In the genomic region with DNA sequence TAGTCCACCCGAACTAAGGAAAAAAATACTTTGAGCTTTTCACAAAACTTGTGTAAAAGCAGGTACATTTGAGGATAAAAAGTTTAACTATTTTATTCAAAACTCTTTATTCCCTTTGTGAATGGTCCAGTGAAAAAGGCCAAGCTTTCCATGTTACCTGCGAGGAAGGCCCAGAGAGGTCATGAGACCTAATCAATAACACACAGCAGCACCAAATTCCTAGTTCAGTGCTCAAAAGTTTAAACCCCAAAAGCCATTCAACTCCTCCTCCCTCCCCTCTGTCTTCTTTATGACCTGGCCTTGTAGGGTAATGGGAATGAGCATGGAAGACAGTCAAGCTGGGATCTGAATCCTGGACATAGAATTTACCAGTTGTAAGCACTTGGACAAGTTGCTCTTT, we compare ENCODE assay signal across 2 cellular contexts.
TF ChIP-seq lines count a peak whose summit lies in the region.

No MANE protein-coding gene starts in this region.

TF ChIP-seq in IMR-90, 13 proteins besides CTCF, POLR2A, EP300 and RAD21:
- TF ChIP-seq MXI1 (IDR thresholded peaks at IDR 0.05; ENCODE audit: borderline replicate concordance, low read depth, low read length): no peak
- TF ChIP-seq, protein P1, sequence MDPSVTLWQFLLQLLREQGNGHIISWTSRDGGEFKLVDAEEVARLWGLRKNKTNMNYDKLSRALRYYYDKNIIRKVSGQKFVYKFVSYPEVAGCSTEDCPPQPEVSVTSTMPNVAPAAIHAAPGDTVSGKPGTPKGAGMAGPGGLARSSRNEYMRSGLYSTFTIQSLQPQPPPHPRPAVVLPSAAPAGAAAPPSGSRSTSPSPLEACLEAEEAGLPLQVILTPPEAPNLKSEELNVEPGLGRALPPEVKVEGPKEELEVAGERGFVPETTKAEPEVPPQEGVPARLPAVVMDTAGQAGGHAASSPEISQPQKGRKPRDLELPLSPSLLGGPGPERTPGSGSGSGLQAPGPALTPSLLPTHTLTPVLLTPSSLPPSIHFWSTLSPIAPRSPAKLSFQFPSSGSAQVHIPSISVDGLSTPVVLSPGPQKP (IDR thresholded peaks at IDR 0.05; ENCODE audit: borderline replicate concordance, low read depth, low read length): no peak
- TF ChIP-seq MAFK (IDR thresholded peaks at IDR 0.05; ENCODE audit: low read depth, low read length): no peak
- no peak for TF ChIP-seq CHD1 (IDR thresholded peaks at IDR 0.05; ENCODE audit: low read depth, low read length)
- no peak for TF ChIP-seq SMC3 (IDR thresholded peaks at IDR 0.05; ENCODE audit: low read depth, low read length)
- no peak for TF ChIP-seq RFX5 (IDR thresholded peaks at IDR 0.05; ENCODE audit: low read depth, low read length)
- no peak for TF ChIP-seq RCOR1 (IDR thresholded peaks at IDR 0.05; ENCODE audit: insufficient replicate concordance, low read length)
- no peak for TF ChIP-seq FOS (IDR thresholded peaks at IDR 0.05; ENCODE audit: low read depth, low read length)
- TF ChIP-seq, protein P2, sequence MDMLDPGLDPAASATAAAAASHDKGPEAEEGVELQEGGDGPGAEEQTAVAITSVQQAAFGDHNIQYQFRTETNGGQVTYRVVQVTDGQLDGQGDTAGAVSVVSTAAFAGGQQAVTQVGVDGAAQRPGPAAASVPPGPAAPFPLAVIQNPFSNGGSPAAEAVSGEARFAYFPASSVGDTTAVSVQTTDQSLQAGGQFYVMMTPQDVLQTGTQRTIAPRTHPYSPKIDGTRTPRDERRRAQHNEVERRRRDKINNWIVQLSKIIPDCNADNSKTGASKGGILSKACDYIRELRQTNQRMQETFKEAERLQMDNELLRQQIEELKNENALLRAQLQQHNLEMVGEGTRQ (IDR thresholded peaks at IDR 0.05; ENCODE audit: low read depth, low read length): no peak
- TF ChIP-seq BHLHE40 (IDR thresholded peaks at IDR 0.05; ENCODE audit: low read depth, low read length): no peak
- TF ChIP-seq MAZ (IDR thresholded peaks at IDR 0.05; ENCODE audit: borderline replicate concordance, low read depth, low read length): no peak
- no peak for TF ChIP-seq CEBPB (IDR thresholded peaks at IDR 0.05; ENCODE audit: low read depth, low read length)
- TF ChIP-seq NFE2L2 (IDR thresholded peaks at IDR 0.05; ENCODE audit: low read depth, low read length): no peak

TF ChIP-seq in K562, 482 proteins besides CTCF, POLR2A, EP300 and RAD21:
- TF ChIP-seq NCOA1 (IDR thresholded peaks at IDR 0.05; ENCODE audit: low read depth): no peak
- TF ChIP-seq, protein P3, sequence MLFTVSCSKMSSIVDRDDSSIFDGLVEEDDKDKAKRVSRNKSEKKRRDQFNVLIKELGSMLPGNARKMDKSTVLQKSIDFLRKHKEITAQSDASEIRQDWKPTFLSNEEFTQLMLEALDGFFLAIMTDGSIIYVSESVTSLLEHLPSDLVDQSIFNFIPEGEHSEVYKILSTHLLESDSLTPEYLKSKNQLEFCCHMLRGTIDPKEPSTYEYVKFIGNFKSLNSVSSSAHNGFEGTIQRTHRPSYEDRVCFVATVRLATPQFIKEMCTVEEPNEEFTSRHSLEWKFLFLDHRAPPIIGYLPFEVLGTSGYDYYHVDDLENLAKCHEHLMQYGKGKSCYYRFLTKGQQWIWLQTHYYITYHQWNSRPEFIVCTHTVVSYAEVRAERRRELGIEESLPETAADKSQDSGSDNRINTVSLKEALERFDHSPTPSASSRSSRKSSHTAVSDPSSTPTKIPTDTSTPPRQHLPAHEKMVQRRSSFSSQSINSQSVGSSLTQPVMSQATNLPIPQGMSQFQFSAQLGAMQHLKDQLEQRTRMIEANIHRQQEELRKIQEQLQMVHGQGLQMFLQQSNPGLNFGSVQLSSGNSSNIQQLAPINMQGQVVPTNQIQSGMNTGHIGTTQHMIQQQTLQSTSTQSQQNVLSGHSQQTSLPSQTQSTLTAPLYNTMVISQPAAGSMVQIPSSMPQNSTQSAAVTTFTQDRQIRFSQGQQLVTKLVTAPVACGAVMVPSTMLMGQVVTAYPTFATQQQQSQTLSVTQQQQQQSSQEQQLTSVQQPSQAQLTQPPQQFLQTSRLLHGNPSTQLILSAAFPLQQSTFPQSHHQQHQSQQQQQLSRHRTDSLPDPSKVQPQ (CRISPR knock-in tag; IDR thresholded peaks at IDR 0.05; ENCODE audit: borderline replicate concordance): no peak
- TF ChIP-seq, protein P4, sequence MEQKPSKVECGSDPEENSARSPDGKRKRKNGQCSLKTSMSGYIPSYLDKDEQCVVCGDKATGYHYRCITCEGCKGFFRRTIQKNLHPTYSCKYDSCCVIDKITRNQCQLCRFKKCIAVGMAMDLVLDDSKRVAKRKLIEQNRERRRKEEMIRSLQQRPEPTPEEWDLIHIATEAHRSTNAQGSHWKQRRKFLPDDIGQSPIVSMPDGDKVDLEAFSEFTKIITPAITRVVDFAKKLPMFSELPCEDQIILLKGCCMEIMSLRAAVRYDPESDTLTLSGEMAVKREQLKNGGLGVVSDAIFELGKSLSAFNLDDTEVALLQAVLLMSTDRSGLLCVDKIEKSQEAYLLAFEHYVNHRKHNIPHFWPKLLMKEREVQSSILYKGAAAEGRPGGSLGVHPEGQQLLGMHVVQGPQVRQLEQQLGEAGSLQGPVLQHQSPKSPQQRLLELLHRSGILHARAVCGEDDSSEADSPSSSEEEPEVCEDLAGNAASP (IDR thresholded peaks at IDR 0.05): no peak
- TF ChIP-seq ZNF274 (IDR thresholded peaks at IDR 0.05; ENCODE audit: borderline replicate concordance, low read depth, low read length): no peak
- TF ChIP-seq ZFP36 (IDR thresholded peaks at IDR 0.05; ENCODE audit: low read depth, low read length, partially characterized antibody): peak; percentile 47
- TF ChIP-seq, protein P5, sequence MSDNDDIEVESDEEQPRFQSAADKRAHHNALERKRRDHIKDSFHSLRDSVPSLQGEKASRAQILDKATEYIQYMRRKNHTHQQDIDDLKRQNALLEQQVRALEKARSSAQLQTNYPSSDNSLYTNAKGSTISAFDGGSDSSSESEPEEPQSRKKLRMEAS (CRISPR knock-in tag; IDR thresholded peaks at IDR 0.05): no peak
- no peak for TF ChIP-seq POLR3A (IDR thresholded peaks at IDR 0.05; ENCODE audit: borderline replicate concordance, extremely low read depth, insufficient read depth, insufficient read length)
- no peak for TF ChIP-seq YY1 (IDR thresholded peaks at IDR 0.05; ENCODE audit: borderline replicate concordance in 1 of 3, control insufficient read depth in 1 of 3, extremely low read depth in 1 of 3, insufficient read depth in 3 of 3, insufficient read length in 1 of 3, insufficient replicate concordance in 2 of 3, low read depth in 1 of 3, low read length in 2 of 3)
- TF ChIP-seq BCOR (IDR thresholded peaks at IDR 0.05): 0 out of 2 replicates have a peak, but pooled peaks have one; percentile 52
- no peak for TF ChIP-seq RBM17 (IDR thresholded peaks at IDR 0.05; ENCODE audit: borderline replicate concordance, low read depth, low read length)
- peak; percentile 46 for TF ChIP-seq RBM25 (IDR thresholded peaks at IDR 0.05; ENCODE audit: low read depth, low read length, severe bottlenecking)
- TF ChIP-seq, protein P6, sequence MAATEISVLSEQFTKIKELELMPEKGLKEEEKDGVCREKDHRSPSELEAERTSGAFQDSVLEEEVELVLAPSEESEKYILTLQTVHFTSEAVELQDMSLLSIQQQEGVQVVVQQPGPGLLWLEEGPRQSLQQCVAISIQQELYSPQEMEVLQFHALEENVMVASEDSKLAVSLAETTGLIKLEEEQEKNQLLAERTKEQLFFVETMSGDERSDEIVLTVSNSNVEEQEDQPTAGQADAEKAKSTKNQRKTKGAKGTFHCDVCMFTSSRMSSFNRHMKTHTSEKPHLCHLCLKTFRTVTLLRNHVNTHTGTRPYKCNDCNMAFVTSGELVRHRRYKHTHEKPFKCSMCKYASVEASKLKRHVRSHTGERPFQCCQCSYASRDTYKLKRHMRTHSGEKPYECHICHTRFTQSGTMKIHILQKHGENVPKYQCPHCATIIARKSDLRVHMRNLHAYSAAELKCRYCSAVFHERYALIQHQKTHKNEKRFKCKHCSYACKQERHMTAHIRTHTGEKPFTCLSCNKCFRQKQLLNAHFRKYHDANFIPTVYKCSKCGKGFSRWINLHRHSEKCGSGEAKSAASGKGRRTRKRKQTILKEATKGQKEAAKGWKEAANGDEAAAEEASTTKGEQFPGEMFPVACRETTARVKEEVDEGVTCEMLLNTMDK (IDR thresholded peaks at IDR 0.05; ENCODE audit: borderline replicate concordance, insufficient read depth, low read depth, low read length, poor library complexity, severe bottlenecking): no peak
- TF ChIP-seq DIDO1 (tag; IDR thresholded peaks at IDR 0.05; ENCODE audit: low read depth): no peak
- TF ChIP-seq ESRRA (IDR thresholded peaks at IDR 0.05; ENCODE audit: borderline replicate concordance, low read depth): no peak
- no peak for TF ChIP-seq NFE2L1 (tag; IDR thresholded peaks at IDR 0.05; ENCODE audit: borderline replicate concordance, low read depth)
- TF ChIP-seq HNRNPK (IDR thresholded peaks at IDR 0.05; ENCODE audit: low read depth, low read length, poor library complexity, severe bottlenecking): no peak
